ENCODE assay signal across 15 cellular contexts in the genomic region with DNA sequence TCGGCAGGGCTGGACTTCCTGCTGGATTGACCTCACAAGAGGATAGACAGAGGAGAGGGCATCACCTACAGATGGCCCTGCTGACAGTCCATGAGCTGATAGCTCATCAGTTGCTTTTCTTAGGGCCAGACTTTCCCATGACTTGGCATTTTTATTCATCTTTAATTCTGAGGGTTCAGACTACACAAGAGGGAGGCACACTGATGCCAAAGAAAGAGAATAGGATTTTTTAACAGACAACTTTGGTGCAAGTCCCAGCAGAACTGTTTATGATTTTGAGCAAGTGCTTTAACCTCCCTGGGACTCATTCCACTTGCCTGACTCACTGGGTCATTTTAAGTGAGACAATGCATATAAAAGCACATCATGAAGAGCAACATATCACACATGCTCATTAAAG.
DNase-seq lines count a peak whose midpoint lies in the region; ATAC-seq, FAIRE-seq and TF ChIP-seq lines count a peak whose summit lies in the region.
"Had no signal": no experiment of that assay in that cellular context is flagged by ENCODE, and none has a peak within 500 bp of the region (broad histone marks: within the 10 kb centered on the region; RNA-seq: fewer than 3 reads in every experiment).

No MANE protein-coding gene starts in this region.

- no peak for TF ChIP-seq EP300 in HepG2 (IDR thresholded peaks at IDR 0.05; ENCODE audit: low read depth in 2 of 2, low read length in 2 of 2)
- no peak for TF ChIP-seq EP300 in HepG2 (CRISPR knock-in tag; IDR thresholded peaks at IDR 0.05; ENCODE audit: borderline replicate concordance)

- CTCF ChIA-PET in AG04450 (lab: Charles Lee) (interaction anchor here (1.2 kb wide), 1 partner anchor 468 kb away, joined by 3 read pairs; no protein-coding TSS in a partner anchor), HepG2 (lab: Yijun Ruan, JAX; ENCODE audit: low intra/inter-chr PET ratio, low total read pairs) (no interaction called here)

- H3K9ac ChIP-seq in HepG2 (ENCODE audit: insufficient read depth, low read depth, low read length): no peak overlapping the region
- H3K9ac ChIP-seq: BLaER1 had no signal

- no peaks in the 10 kb centered on the region for H4K20me1 ChIP-seq in HepG2 (ENCODE audit: insufficient read depth, low read length)
- H4K20me1 ChIP-seq: BLaER1 had no signal

- ATAC-seq in HepG2 (no peak), HG03442 (IDR thresholded peaks at IDR 0.05; ENCODE audit: unreplicated experiment) (no peak), GM21825 (IDR thresholded peaks at IDR 0.05; ENCODE audit: unreplicated experiment) (no peak), GM21515 (IDR thresholded peaks at IDR 0.05; ENCODE audit: unreplicated experiment) (no peak), HG02970 (IDR thresholded peaks at IDR 0.05; ENCODE audit: low FRiP score, unreplicated experiment) (no peak)

- TF ChIP-seq CTCF in AG04450 (IDR thresholded peaks at IDR 0.05; ENCODE audit: low read depth, low read length) (no peak), cardiac fibroblast (IDR thresholded peaks at IDR 0.05; ENCODE audit: low read depth, low read length) (no peak), HepG2 (CRISPR knock-in tag; IDR thresholded peaks at IDR 0.05) (no peak)

- H3K27ac ChIP-seq in AG04450 (ENCODE audit: low read depth, low read length): peak overlapping the region; percentile 83
- H3K27ac ChIP-seq in HepG2 (ENCODE audit: extremely low read length, insufficient read depth, low read length): no peak overlapping the region
- H3K27ac ChIP-seq: BLaER1, colonic mucosa had no signal

- H3K4me2 ChIP-seq in HepG2 (ENCODE audit: low read depth, low read length): no peak overlapping the region
- H3K4me2 ChIP-seq: BLaER1 had no signal

- no TSS peak for BruUV-seq in HepG2 (replicated peaks; lab: Mats Ljungman, UMichigan)

- TF ChIP-seq RAD21 in HepG2 (CRISPR knock-in tag; IDR thresholded peaks at IDR 0.05): no peak

- H3K9me3 ChIP-seq in AG04450 (ENCODE audit: control insufficient read depth, insufficient read depth, low read length) (no peaks in the 10 kb centered on the region), HepG2 (ENCODE audit: low read length) (no peaks in the 10 kb centered on the region)
- H3K9me3 ChIP-seq: colonic mucosa had no signal

- H3K27me3 ChIP-seq in AG04450 (ENCODE audit: control insufficient read depth, insufficient read depth, low read length): no peaks in the 10 kb centered on the region
- H3K27me3 ChIP-seq in HepG2 (ENCODE audit: control insufficient read depth in 1 of 2, insufficient read depth in 2 of 2, low read length in 2 of 2): no peaks in the 10 kb centered on the region
- H3K27me3 ChIP-seq: colonic mucosa had no signal

- H3K4me1 ChIP-seq in HepG2 (ENCODE audit: insufficient read depth, low read length): no peaks in the 10 kb centered on the region
- H3K4me1 ChIP-seq: BLaER1, colonic mucosa had no signal

- in situ Hi-C loops in HepG2 (cut with HindIII; ENCODE audit: extremely low pct_ligation_motif_present, low pct_unique_long_range_greater_than_20kb): no loop called here

- no peak for TF ChIP-seq POLR2A in HepG2 (IDR thresholded peaks at IDR 0.05; ENCODE audit: insufficient read depth in 1 of 2, low read depth in 2 of 2, low read length in 2 of 2)

- H2AFZ ChIP-seq in HepG2 (ENCODE audit: low read length): no peak overlapping the region

- DNase-seq in AG04450 (ENCODE audit: low read depth, low spot score) (peak; percentile 33), HS-5 (ENCODE audit: low read depth) (peak; percentile 76), cardiac fibroblast (ENCODE audit: low read depth in 2 of 2) (peak; percentile 5 to 82), HepG2 (ENCODE audit: low spot score) (no peak)
- DNase-seq: activated CD4-positive, CD25-positive, alpha-beta regulatory T cell treated with anti-CD3 and anti-CD28 coated beads, Interleukin-2, amount 50 U/mL, for 72 hours; activated naive CD8-positive, alpha-beta T cell treated with anti-CD3 and anti-CD28 coated beads, Interleukin-2, amount 10 ng/mL, durations not matched to agents 7 days and 5 days; colonic mucosa; DMS79 treated with DMSO at 0.1 percent for 48 hours; foreskin melanocyte had no signal

- H3K36me3 ChIP-seq in HepG2 (replicated peaks in 1 of 2; ENCODE audit: control insufficient read depth in 1 of 2, insufficient read depth in 2 of 2, low read length in 2 of 2): no peaks in the 10 kb centered on the region
- H3K36me3 ChIP-seq: BLaER1, colonic mucosa had no signal

- H3K4me3 ChIP-seq in AG04450 (ENCODE audit: low read depth, low read length) (no peak overlapping the region), cardiac fibroblast (replicated peaks in 1 of 2; ENCODE audit: low read depth in 2 of 2, low read length in 2 of 2) (no peak overlapping the region), HepG2 (replicated peaks in 1 of 3; ENCODE audit: insufficient read depth in 1 of 3, low read depth in 2 of 3, low read length in 3 of 3) (no peak overlapping the region)
- H3K4me3 ChIP-seq: BLaER1, colonic mucosa had no signal

- intact Hi-C loops in HepG2 (cut with micrococcal nuclease; ENCODE audit: unreplicated experiment): no loop called here

- H3K79me2 ChIP-seq in HepG2 (ENCODE audit: insufficient read depth, low read length): no peaks in the 10 kb centered on the region

- POLR2A ChIA-PET in AG04450 (lab: Yijun Ruan, JAX) (no interaction called here), HepG2 (lab: Yijun Ruan, JAX) (no interaction called here)

- FAIRE-seq in HepG2 (lab: Jason Lieb, UNC): no peak
- FAIRE-seq: GM12891 had no signal

- 0% methylated on average over 1 of the region's 1 CpG for WGBS in HepG2 (ENCODE audit: low lambda C conversion rate)

TF ChIP-seq in HepG2, 621 proteins besides CTCF, POLR2A, EP300 and RAD21:
- TF ChIP-seq NFE2L2 (IDR thresholded peaks at IDR 0.05; ENCODE audit: low read length) (peak; percentile 72), MAFK (conservative IDR thresholded peaks at IDR 0.05 in 1 of 2, IDR thresholded peaks at IDR 0.05 in 1 of 2; ENCODE audit: low read length in 2 of 2) (peak; percentile 42 to 44; a peak in 3 of 4 replicates)
- TF ChIP-seq, protein P1, sequence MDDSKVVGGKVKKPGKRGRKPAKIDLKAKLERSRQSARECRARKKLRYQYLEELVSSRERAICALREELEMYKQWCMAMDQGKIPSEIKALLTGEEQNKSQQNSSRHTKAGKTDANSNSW (CRISPR knock-in tag; IDR thresholded peaks at IDR 0.05; ENCODE audit: borderline replicate concordance): no peak
